ENCODE assay signal across 1 cellular context in genomic region chr11:6603287-6604080, GRCh38.
TF ChIP-seq lines count a peak whose summit lies in the region.

TSS of gene ILK (plus strand) at chr11:6603774. CDS start at chr11:6604272, 498 bp downstream.
TSS of gene RRP8 (minus strand) at chr11:6603616. CDS start at chr11:6603502, 114 bp downstream.

TF ChIP-seq in HepG2, 621 proteins besides CTCF, POLR2A, EP300 and RAD21 (continued from another document and continues in another):
- TF ChIP-seq ZNF318 (CRISPR knock-in tag; IDR thresholded peaks at IDR 0.05) = no peak
- TF ChIP-seq ZNF160 (CRISPR knock-in tag; IDR thresholded peaks at IDR 0.05) = no peak; the same call in 1 of the 2 replicates
- no peak for TF ChIP-seq MBNL3 (CRISPR knock-in tag; conservative IDR thresholded peaks at IDR 0.05)
- peak; percentile 68; the same call in 1 of the 2 replicates for TF ChIP-seq CBFB (CRISPR knock-in tag; IDR thresholded peaks at IDR 0.05)
- peak; percentile 68; the same call in 1 of the 2 replicates for TF ChIP-seq HNRNPUL1 (IDR thresholded peaks at IDR 0.05; ENCODE audit: low read depth, low read length)
- TF ChIP-seq MED8 (CRISPR knock-in tag; IDR thresholded peaks at IDR 0.05; ENCODE audit: insufficient replicate concordance) = peak; percentile 44
- TF ChIP-seq TCF7 (IDR thresholded peaks at IDR 0.05; ENCODE audit: low read depth) = no peak
- peak; percentile 86; the same call in 1 of the 2 replicates for TF ChIP-seq ZNF431 (CRISPR knock-in tag; IDR thresholded peaks at IDR 0.05; ENCODE audit: borderline replicate concordance, low read depth)
- TF ChIP-seq ZSCAN21 (CRISPR knock-in tag; IDR thresholded peaks at IDR 0.05; ENCODE audit: borderline replicate concordance) = peak; percentile 91; the same call in 1 of the 2 replicates
- peak; percentile 98 for TF ChIP-seq ELF3 (CRISPR knock-in tag; IDR thresholded peaks at IDR 0.05)
- TF ChIP-seq ZBTB44 (CRISPR knock-in tag; IDR thresholded peaks at IDR 0.05) = no peak; the same call in 1 of the 2 replicates
- TF ChIP-seq NFIB (CRISPR knock-in tag; IDR thresholded peaks at IDR 0.05; ENCODE audit: borderline replicate concordance) = no peak
- TF ChIP-seq SETDB1 (CRISPR knock-in tag; IDR thresholded peaks at IDR 0.05; ENCODE audit: borderline replicate concordance) = no peak
- no peak for TF ChIP-seq ZBTB37 (CRISPR knock-in tag; IDR thresholded peaks at IDR 0.05)
- peak; percentile 29 for TF ChIP-seq ZHX1 (CRISPR knock-in tag; IDR thresholded peaks at IDR 0.05; ENCODE audit: low read depth)
- TF ChIP-seq SMAD9 (CRISPR knock-in tag; IDR thresholded peaks at IDR 0.05) = peak; percentile 77; the same call in 1 of the 2 replicates
- no peak for TF ChIP-seq ZNF432 (CRISPR knock-in tag; IDR thresholded peaks at IDR 0.05; ENCODE audit: borderline replicate concordance)
- TF ChIP-seq ZNF790 (CRISPR knock-in tag; IDR thresholded peaks at IDR 0.05; ENCODE audit: borderline replicate concordance) = peak; percentile 38; the same call in 1 of the 2 replicates
- TF ChIP-seq DRAP1 (CRISPR knock-in tag; IDR thresholded peaks at IDR 0.05) = peak; percentile 70
- no peak for TF ChIP-seq ZNF17 (CRISPR knock-in tag; IDR thresholded peaks at IDR 0.05)
- TF ChIP-seq ZNF724P (CRISPR knock-in tag; IDR thresholded peaks at IDR 0.05; ENCODE audit: borderline replicate concordance) = peak; percentile 68; the same call in 1 of the 2 replicates
- TF ChIP-seq POGZ (CRISPR knock-in tag; IDR thresholded peaks at IDR 0.05) = peak; percentile 84
- peak; percentile 95 for TF ChIP-seq ZNF558 (CRISPR knock-in tag; IDR thresholded peaks at IDR 0.05; ENCODE audit: borderline replicate concordance)
- TF ChIP-seq FOXO4 (CRISPR knock-in tag; conservative IDR thresholded peaks at IDR 0.05) = no peak; the same call in 1 of the 2 replicates
- TF ChIP-seq E2F5 (CRISPR knock-in tag; conservative IDR thresholded peaks at IDR 0.05) = no peak
- TF ChIP-seq ZBTB21 (CRISPR knock-in tag; IDR thresholded peaks at IDR 0.05) = no peak; the same call in 1 of the 2 replicates
- TF ChIP-seq PPARG (CRISPR knock-in tag; conservative IDR thresholded peaks at IDR 0.05) = 0 out of 2 replicates have a peak, but pooled peaks have one; percentile 29
- TF ChIP-seq GRHL1 (CRISPR knock-in tag; conservative IDR thresholded peaks at IDR 0.05) = no peak
- no peak for TF ChIP-seq ZNF468 (CRISPR knock-in tag; IDR thresholded peaks at IDR 0.05)
- peak; percentile 24 for TF ChIP-seq IKZF4 (CRISPR knock-in tag; IDR thresholded peaks at IDR 0.05; ENCODE audit: borderline replicate concordance, low read depth, not compliant biosample characterization)
- TF ChIP-seq DR1 (CRISPR knock-in tag; IDR thresholded peaks at IDR 0.05) = peak; percentile 65
- TF ChIP-seq ZFAT (CRISPR knock-in tag; conservative IDR thresholded peaks at IDR 0.05) = no peak
- no peak for TF ChIP-seq CHD4 (IDR thresholded peaks at IDR 0.05; ENCODE audit: borderline replicate concordance, low read length)
- TF ChIP-seq SNRNP70 (IDR thresholded peaks at IDR 0.05; ENCODE audit: low read depth, low read length) = no peak
- peak; percentile 36; the same call in 1 of the 2 replicates for TF ChIP-seq KLF11 (CRISPR knock-in tag; IDR thresholded peaks at IDR 0.05)
- no peak for TF ChIP-seq ZNF326 (CRISPR knock-in tag; IDR thresholded peaks at IDR 0.05; ENCODE audit: borderline replicate concordance)
- TF ChIP-seq MAX (IDR thresholded peaks at IDR 0.05) = peak; percentile 95
- TF ChIP-seq NBN (conservative IDR thresholded peaks at IDR 0.05) = no peak
- TF ChIP-seq ZFP41 (CRISPR knock-in tag; IDR thresholded peaks at IDR 0.05; ENCODE audit: borderline replicate concordance) = no peak
- TF ChIP-seq ZNF138 (CRISPR knock-in tag; IDR thresholded peaks at IDR 0.05; ENCODE audit: low read depth) = peak; percentile 70; the same call in 1 of the 2 replicates
